In the genomic region with DNA sequence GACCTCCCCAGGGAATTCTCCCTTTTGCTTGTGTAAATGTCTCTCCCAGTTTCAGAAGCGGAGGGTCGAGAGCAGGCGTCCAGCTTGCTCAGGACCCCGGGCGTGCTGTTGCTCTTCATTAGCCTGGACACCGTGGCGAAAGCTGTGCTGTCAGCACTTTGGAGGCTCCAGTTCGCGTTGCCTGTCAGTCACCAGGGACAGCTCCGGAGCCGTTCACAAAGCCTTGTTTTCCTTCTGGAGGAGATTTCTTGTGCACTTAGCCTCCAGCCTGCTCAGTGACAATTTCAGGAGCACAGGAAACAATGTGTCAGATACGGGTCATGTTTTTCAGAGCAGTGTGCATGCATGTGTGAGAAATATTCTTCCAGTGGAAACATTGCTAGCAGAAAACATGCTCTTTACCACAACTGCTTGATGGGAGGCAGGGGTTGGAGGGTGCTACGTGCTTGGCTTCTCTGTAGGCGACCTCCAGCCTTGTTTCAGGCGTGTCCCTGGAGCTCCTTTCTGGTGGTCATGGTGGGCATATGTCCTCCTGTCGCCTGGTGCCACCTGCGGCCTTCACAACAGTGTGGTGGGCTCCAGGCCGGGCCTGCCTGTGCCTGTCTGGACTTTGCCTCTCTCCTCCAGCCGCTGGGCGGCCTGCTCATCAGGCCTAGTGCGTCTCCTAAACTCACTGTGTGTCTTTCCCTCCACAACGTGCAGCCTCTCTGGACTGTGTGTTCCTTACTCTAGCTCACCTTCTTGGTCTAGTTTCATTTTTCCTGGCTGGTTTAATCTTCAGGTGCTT, we compare ENCODE assay signal across 1 cellular context.
A peak's percentile ranks its signal among the peaks of the same experiment; 100 is the strongest.
TF ChIP-seq lines count a peak whose summit lies in the region.

No MANE protein-coding gene starts in this region.

TF ChIP-seq in HepG2, 621 proteins besides CTCF, POLR2A, EP300 and RAD21:
- TF ChIP-seq ZFX (CRISPR knock-in tag; IDR thresholded peaks at IDR 0.05; ENCODE audit: low read depth) (peak; percentile 23; the same call in 1 of the 2 replicates), NFKB2 (CRISPR knock-in tag; IDR thresholded peaks at IDR 0.05; ENCODE audit: borderline replicate concordance) (no peak)
- TF ChIP-seq, protein P1, sequence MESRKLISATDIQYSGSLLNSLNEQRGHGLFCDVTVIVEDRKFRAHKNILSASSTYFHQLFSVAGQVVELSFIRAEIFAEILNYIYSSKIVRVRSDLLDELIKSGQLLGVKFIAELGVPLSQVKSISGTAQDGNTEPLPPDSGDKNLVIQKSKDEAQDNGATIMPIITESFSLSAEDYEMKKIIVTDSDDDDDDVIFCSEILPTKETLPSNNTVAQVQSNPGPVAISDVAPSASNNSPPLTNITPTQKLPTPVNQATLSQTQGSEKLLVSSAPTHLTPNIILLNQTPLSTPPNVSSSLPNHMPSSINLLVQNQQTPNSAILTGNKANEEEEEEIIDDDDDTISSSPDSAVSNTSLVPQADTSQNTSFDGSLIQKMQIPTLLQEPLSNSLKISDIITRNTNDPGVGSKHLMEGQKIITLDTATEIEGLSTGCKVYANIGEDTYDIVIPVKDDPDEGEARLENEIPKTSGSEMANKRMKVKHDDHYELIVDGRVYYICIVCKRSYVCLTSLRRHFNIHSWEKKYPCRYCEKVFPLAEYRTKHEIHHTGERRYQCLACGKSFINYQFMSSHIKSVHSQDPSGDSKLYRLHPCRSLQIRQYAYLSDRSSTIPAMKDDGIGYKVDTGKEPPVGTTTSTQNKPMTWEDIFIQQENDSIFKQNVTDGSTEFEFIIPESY (CRISPR knock-in tag; IDR thresholded peaks at IDR 0.05): 0 out of 2 replicates have a peak, but pooled peaks have one; percentile 44
